1 cellular context compared by ENCODE assay signal in genomic region chr4:26323807-26324206, GRCh38.
TF ChIP-seq lines count a peak whose summit lies in the region.

No MANE protein-coding gene starts in this region.

TF ChIP-seq in WTC11, 78 proteins besides CTCF, POLR2A, EP300 and RAD21 (continued from another document):
- no peak for TF ChIP-seq E2F1 (CRISPR knock-in tag; IDR thresholded peaks at IDR 0.05)
